In the genomic region with DNA sequence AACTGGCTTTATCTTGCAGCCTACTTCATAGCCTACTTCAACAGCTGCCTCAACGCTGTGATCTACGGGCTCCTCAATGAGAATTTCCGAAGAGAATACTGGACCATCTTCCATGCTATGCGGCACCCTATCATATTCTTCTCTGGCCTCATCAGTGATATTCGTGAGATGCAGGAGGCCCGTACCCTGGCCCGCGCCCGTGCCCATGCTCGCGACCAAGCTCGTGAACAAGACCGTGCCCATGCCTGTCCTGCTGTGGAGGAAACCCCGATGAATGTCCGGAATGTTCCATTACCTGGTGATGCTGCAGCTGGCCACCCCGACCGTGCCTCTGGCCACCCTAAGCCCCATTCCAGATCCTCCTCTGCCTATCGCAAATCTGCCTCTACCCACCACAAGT, we compare ENCODE assay signal across 9 cellular contexts. TPM values are rescaled to one million over a fixed set of nuclear protein-coding genes. Genes with fewer than 3 reads are reported as not detected.
"Had no signal": no experiment of that assay in that cellular context is flagged by ENCODE, and none has a peak within 500 bp of the region (broad histone marks: within the 10 kb centered on the region; RNA-seq: fewer than 3 reads in every experiment).

No MANE protein-coding gene starts in this region.

- DNase-seq: GDM1, GF-D8 had no signal

- FAIRE-seq: G401.6, GM12878, GM12891, GM12892, GM18507, GM19239 had no signal

- ATAC-seq: GM12878 had no signal

- H3K4me3 ChIP-seq: GM12878 had no signal

RNA-seq across cellular contexts. Expression of a gene that starts 4.0 kb away (rescaled TPM):
- total RNA-seq: G401, GM12878 had no signal
